Comparison of ENCODE assay signal across 8 cellular contexts in the genomic region with DNA sequence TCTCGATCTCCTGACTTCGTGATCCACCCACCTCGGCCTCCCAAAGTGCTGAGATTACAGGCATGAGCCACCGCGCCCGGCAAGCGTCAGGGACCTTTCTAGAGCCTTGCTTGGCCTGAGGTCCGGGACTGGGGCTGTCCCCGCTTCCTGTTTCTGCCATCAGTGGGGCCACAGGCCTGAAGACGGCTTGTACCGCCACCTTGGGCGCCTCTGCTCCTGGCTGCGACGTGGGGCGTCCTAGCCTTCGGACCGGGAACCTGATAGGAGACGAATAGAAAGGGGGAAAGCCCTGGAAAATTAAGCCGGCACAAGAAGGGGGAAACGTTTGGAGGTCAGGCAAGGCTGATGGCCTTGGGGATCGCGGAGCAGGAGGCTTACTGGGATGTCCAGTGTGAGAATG. TPM values are rescaled to one million over a fixed set of nuclear protein-coding genes. Genes with fewer than 3 reads are reported as not detected.
DNase-seq lines count a peak whose midpoint lies in the region; ATAC-seq and TF ChIP-seq lines count a peak whose summit lies in the region.

No MANE protein-coding gene starts in this region.

- no peaks in the 10 kb centered on the region for H3K36me3 Mint-ChIP-seq in endothelial cell (ENCODE audit: low read depth, unreplicated experiment)

- ATAC-seq in GM18511 (IDR thresholded peaks at IDR 0.05; ENCODE audit: unreplicated experiment), result no peak

- no peaks in the 10 kb centered on the region for H3K36me3 ChIP-seq in Peyer's patch
- H3K36me3 ChIP-seq in ovary, result no peaks in the 10 kb centered on the region

- no peak for TF ChIP-seq POLR2A in Peyer's patch (IDR thresholded peaks at IDR 0.05)
- no peak for TF ChIP-seq POLR2A in ovary (IDR thresholded peaks at IDR 0.05)

- H3K27ac Mint-ChIP-seq in endothelial cell (ENCODE audit: unreplicated experiment), result no peak overlapping the region

- intact Hi-C loops in ovary (cut with DNase I), result loop anchor here (5.0 to 10.0 kb wide), 5 partner anchors 298 to 748 kb away; no protein-coding TSS in a partner anchor

- peak overlapping the region; percentile 86 for H3K4me3 Mint-ChIP-seq in endothelial cell (ENCODE audit: unreplicated experiment)

- TF ChIP-seq EP300 in ovary (IDR thresholded peaks at IDR 0.05), result no peak

- H3K9me3 ChIP-seq in Peyer's patch (no peaks in the 10 kb centered on the region), ovary (no peaks in the 10 kb centered on the region)

- H3K27me3 ChIP-seq in Peyer's patch, result no peaks in the 10 kb centered on the region
- H3K27me3 ChIP-seq in ovary, result no peaks in the 10 kb centered on the region

- WGBS in ovary, 3 donors, result 31 to 44% (median 34%) methylated on average over 21 to 22 of the region's 22 CpGs

- no peaks in the 10 kb centered on the region for H3K9me3 Mint-ChIP-seq in endothelial cell (ENCODE audit: unreplicated experiment)

- DNase-seq in EH (ENCODE audit: low read depth) (peak; percentile 9), Peyer's patch (peak in 2 of 3 donors; percentile 19 to 50), endothelial cell (ENCODE audit: low spot score) (no peak), ovary (peak in 2 of 5 donors; percentile 21 to 31), occipital lobe (lab: John Stamatoyannopoulos, UW) (no peak), cerebellar nuclear complex (lab: John Stamatoyannopoulos, UW) (no peak), ecto neural progenitor cell (ENCODE audit: low spot score) (no peak)

- H3K4me3 ChIP-seq in Peyer's patch (peak overlapping the region; percentile 52 to 89 (median 63)), ovary (peak overlapping the region; percentile 62)

- no peaks in the 10 kb centered on the region for H3K27me3 Mint-ChIP-seq in endothelial cell (ENCODE audit: unreplicated experiment)

- H3K4me1 Mint-ChIP-seq in endothelial cell (ENCODE audit: unreplicated experiment), result peaks cover 4% of the 10 kb centered on the region

- peak overlapping the region; percentile 46 to 92 (median 74) for H3K27ac ChIP-seq in Peyer's patch
- H3K27ac ChIP-seq in ovary, result peak overlapping the region; percentile 55 to 81

- peaks cover 0 to 9% (median 4%) of the 10 kb centered on the region in 4 donors for H3K4me1 ChIP-seq in Peyer's patch
- H3K4me1 ChIP-seq in ovary (ENCODE audit: insufficient read depth), result peaks cover 9% of the 10 kb centered on the region

- TF ChIP-seq CTCF in Peyer's patch (IDR thresholded peaks at IDR 0.05) (no peak), endothelial cell (IDR thresholded peaks at IDR 0.05; ENCODE audit: unreplicated experiment) (peak; percentile 2), ovary (IDR thresholded peaks at IDR 0.05) (no peak)

RNA-seq across cellular contexts. Expression of a gene that starts 35.1 kb away (rescaled TPM):
- total RNA-seq in Peyer's patch (10 to 100 TPM; 16.5 to 27.5 (median 22.5) TPM), endothelial cell (ENCODE audit: unreplicated experiment) (20.2 TPM), ovary (10 to 100 TPM; 10.7 to 26.2 (median 17.7) TPM), occipital lobe (28.5 TPM)
- polyA plus RNA-seq in ovary, result 10 to 100 TPM; 10.7 to 15.7 TPM

Comparison
In these comparisons a context has a peak if more than half of its experiments do, and no peak if none do; other contexts are left out.
1. DNase-seq: peak in EH (single experiment) and Peyer's patch (2 of 3); none in endothelial cell (single experiment), occipital lobe (single experiment), cerebellar nuclear complex (0 of 2) and ecto neural progenitor cell (single experiment).